ENCODE assay signal across 24 cellular contexts in the genomic region with DNA sequence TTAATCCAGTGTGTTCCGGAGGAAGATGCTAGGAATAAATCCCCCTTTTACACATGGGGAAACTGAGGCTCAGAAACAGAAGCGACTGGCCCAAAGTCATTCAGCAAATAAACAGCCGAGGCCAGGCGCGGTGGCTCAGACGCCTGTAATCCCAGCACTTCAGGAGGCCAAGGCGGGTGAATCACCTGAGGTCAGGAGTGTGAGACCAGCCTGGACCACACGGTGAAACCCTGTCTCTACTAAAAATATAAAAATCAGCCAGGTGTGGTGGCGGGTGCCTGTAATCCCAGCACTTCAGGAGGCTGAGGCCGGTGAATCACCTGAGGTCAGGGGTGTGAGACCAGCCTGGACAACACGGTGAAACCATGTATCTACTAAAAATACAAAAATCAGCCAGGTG. TPM values are rescaled to one million over a fixed set of nuclear protein-coding genes. Genes with fewer than 3 reads are reported as not detected.
DNase-seq lines count a peak whose midpoint lies in the region; ATAC-seq, FAIRE-seq and TF ChIP-seq lines count a peak whose summit lies in the region.
"Had no signal": no experiment of that assay in that cellular context is flagged by ENCODE, and none has a peak within 500 bp of the region (broad histone marks: within the 10 kb centered on the region; RNA-seq: fewer than 3 reads in every experiment).

No MANE protein-coding gene starts in this region.

- H4K5ac ChIP-seq in H9 (ENCODE audit: insufficient read length, low read depth, low read length), result no peak overlapping the region

- H3K27me3 Mint-ChIP-seq in H9 (ENCODE audit: low read depth), result peaks cover 3% of the 10 kb centered on the region; the same call in 1 of the 2 replicates

- TF ChIP-seq RAD21 in GM12878 (IDR thresholded peaks at IDR 0.05; ENCODE audit: insufficient read depth, low read depth, low read length), result no peak

- H3K4me2 ChIP-seq in GM12878 (ENCODE audit: control insufficient read depth, insufficient read depth) (no peak overlapping the region; the same call in 1 of the 2 replicates), trophoblast cell (ENCODE audit: low read length) (no peak overlapping the region), H9 (ENCODE audit: insufficient read depth, insufficient read length, low read length) (no peak overlapping the region)
- H3K4me2 ChIP-seq: PC-9 had no signal

- H3K27ac Mint-ChIP-seq in H9, result peak overlapping the region in 1 of 3 experiments; percentile 34; a peak in 1 of 7 replicates
- H3K27ac Mint-ChIP-seq: T-helper 17 cell had no signal

- peak overlapping the region; percentile 11 for H4K91ac ChIP-seq in trophoblast cell (ENCODE audit: low read depth, low read length)
- H4K91ac ChIP-seq in H9 (ENCODE audit: insufficient read length, low read depth, low read length), result no peak overlapping the region

- TF ChIP-seq POLR2A in GM12878 (IDR thresholded peaks at IDR 0.05; ENCODE audit: low read depth, low read length), result no peak
- TF ChIP-seq POLR2A in vagina (IDR thresholded peaks at IDR 0.05), result no peak

- H3K79me1 ChIP-seq in trophoblast cell (ENCODE audit: low read length) (peaks cover 9% of the 10 kb centered on the region), H9 (ENCODE audit: insufficient read depth, low read depth, low read length, poor library complexity, severe bottlenecking) (no peaks in the 10 kb centered on the region)

- H3K36me3 ChIP-seq in heart right ventricle (no peaks in the 10 kb centered on the region), GM12878 (ENCODE audit: control insufficient read depth in 2 of 2, insufficient read depth in 2 of 2, low read length in 1 of 2) (no peaks in the 10 kb centered on the region), trophoblast cell (ENCODE audit: control insufficient read depth in 1 of 2, insufficient read depth in 2 of 2, low read length in 2 of 2) (no peaks in the 10 kb centered on the region), vagina (no peaks in the 10 kb centered on the region)
- H3K36me3 ChIP-seq: BE2C, right lobe of liver, upper lobe of left lung had no signal

- H3K27me3 ChIP-seq in heart right ventricle (peaks cover 0 to 12% (median 8%) of the 10 kb centered on the region in 7 donors), GM12878 (replicated peaks in 1 of 2; ENCODE audit: control insufficient read depth in 2 of 2, insufficient read depth in 2 of 2, low read length in 1 of 2) (no peaks in the 10 kb centered on the region), trophoblast cell (ENCODE audit: insufficient read depth, low read length) (no peaks in the 10 kb centered on the region), H9 (ENCODE audit: insufficient read depth, low read length) (no peaks in the 10 kb centered on the region), vagina (no peaks in the 10 kb centered on the region)
- H3K27me3 ChIP-seq: BE2C, foreskin keratinocyte, right lobe of liver, upper lobe of left lung had no signal

- H3K9me3 ChIP-seq in heart right ventricle (no peaks in the 10 kb centered on the region), GM12878 (replicated peaks; ENCODE audit: control insufficient read depth, insufficient read depth, low read length) (no peaks in the 10 kb centered on the region), trophoblast cell (ENCODE audit: insufficient read depth, low read depth, low read length) (no peaks in the 10 kb centered on the region), H9 (ENCODE audit: control insufficient read depth, low read depth, low read length) (no peaks in the 10 kb centered on the region), vagina (no peaks in the 10 kb centered on the region)
- H3K9me3 ChIP-seq: BE2C, right lobe of liver, upper lobe of left lung had no signal

- H3K27ac ChIP-seq in heart right ventricle, result peak overlapping the region in 6 of 10 donors; percentile 66 to 76 (median 70)
- no peak overlapping the region for H3K27ac ChIP-seq in GM12878 (ENCODE audit: control insufficient read depth, insufficient read depth)
- H3K27ac ChIP-seq in trophoblast cell (ENCODE audit: low read depth, low read length), result no peak overlapping the region
- H3K27ac ChIP-seq in H9 (ENCODE audit: insufficient read length, low read depth, low read length), result no peak overlapping the region
- no peak overlapping the region for H3K27ac ChIP-seq in vagina
- H3K27ac ChIP-seq: foreskin keratinocyte, PC-9, right lobe of liver, upper lobe of left lung, VCaP had no signal

- no peak overlapping the region for H4K8ac ChIP-seq in trophoblast cell (ENCODE audit: low read depth, low read length)
- no peak overlapping the region for H4K8ac ChIP-seq in H9 (replicated peaks; ENCODE audit: insufficient read length, low read depth, low read length)

- no peak for FAIRE-seq in GM12878 (lab: Jason Lieb, UNC)
- FAIRE-seq: G401.6, kidney had no signal

- H2BK120ac ChIP-seq in trophoblast cell (ENCODE audit: insufficient read depth, low read length, poor library complexity) (no peak overlapping the region), H9 (ENCODE audit: low read depth, low read length, poor library complexity, severe bottlenecking) (no peak overlapping the region)

- intact Hi-C loops in heart right ventricle (cut with DNase I), result loop anchor here in 1 of 10 donors (2.0 kb wide), 1 partner anchor 152 kb away; no protein-coding TSS in a partner anchor
- intact Hi-C loops in Right ventricle myocardium inferior (cut with DNase I), result no loop called here
- intact Hi-C loops in GM12878 (cut with micrococcal nuclease; ENCODE audit: unreplicated experiment), result no loop called here
- intact Hi-C loops in vagina (cut with DNase I), result loop anchor here (5.0 kb wide), 1 partner anchor 153 kb away; no protein-coding TSS in a partner anchor

- DNase-seq in heart right ventricle (no peak), Right ventricle myocardium inferior (ENCODE audit: missing footprints) (no peak), GM12878 (ENCODE audit: low read depth, low spot score) (no peak), trophoblast cell (peak in 1 of 2 donors; percentile 8), H9 (no peak), DMS114 treated with DMSO at 0.1 percent for 48 hours (lab: John Stamatoyannopoulos, UW; ENCODE audit: unreplicated experiment) (no peak), vagina (ENCODE audit: extremely low spot score in 2 of 2) (no peak)
- DNase-seq: activated gamma-delta T cell; BE2C; erythroblast; foreskin keratinocyte; kidney; mammary epithelial cell; NCI-H187; NCI-H2227 treated with DMSO at 0.1 percent for 48 hours; right lobe of liver; stimulated activated naive B cell treated with anti-CD40 and anti-IgM and Interleukin-4, amounts not matched to agents 10 μg/mL and 1 μg/mL and 100 μg/mL, for 72 hours; T-helper 17 cell had no signal

- in situ Hi-C loops in GM12878 (cut with MboI), result no loop called here

- H3K18ac ChIP-seq in trophoblast cell (ENCODE audit: low read length), result no peak overlapping the region
- H3K18ac ChIP-seq in H9 (ENCODE audit: insufficient read length, low read depth, low read length), result no peak overlapping the region

- H2BK12ac ChIP-seq in trophoblast cell (ENCODE audit: low read length) (no peak overlapping the region), H9 (ENCODE audit: insufficient read length, low read depth, low read length) (no peak overlapping the region)

- WGBS in heart right ventricle, 2 donors, result 93 to 98% methylated on average over 11 of the region's 11 CpGs
- WGBS in GM12878 (ENCODE audit: insufficient coverage, insufficient replicate concordance, low lambda C conversion rate, missing lambda C conversion rate), result 69% methylated on average over 11 of the region's 11 CpGs
- no CpG with 5 or more reads among the region's 11 CpGs for WGBS in trophoblast cell (ENCODE audit: extremely low coverage, insufficient coverage, insufficient read length)
- WGBS in H9 (ENCODE audit: extremely low coverage, insufficient read length, low lambda C conversion rate), result no CpG with 5 or more reads among the region's 11 CpGs

- ATAC-seq in heart right ventricle (no peak), Right ventricle myocardium inferior (no peak), GM12878 (no peak), HG02885 (IDR thresholded peaks at IDR 0.05; ENCODE audit: poor library complexity, unreplicated experiment) (no peak)
- ATAC-seq: foreskin keratinocyte, T-helper 17 cell had no signal

- H2AFZ ChIP-seq in GM12878 (ENCODE audit: control insufficient read depth, low read depth, low read length) (peak overlapping the region; percentile 65), trophoblast cell (ENCODE audit: insufficient read depth, low read length, poor library complexity) (no peak overlapping the region), H9 (ENCODE audit: low read length) (no peak overlapping the region)
- H2AFZ ChIP-seq: PC-9 had no signal

- no peak overlapping the region for H2AK5ac ChIP-seq in trophoblast cell (ENCODE audit: low read length)
- H2AK5ac ChIP-seq in H9 (ENCODE audit: insufficient read length, low read length), result no peak overlapping the region

- H4K20me1 ChIP-seq in GM12878 (ENCODE audit: control insufficient read depth, insufficient read depth) (no peaks in the 10 kb centered on the region), H9 (ENCODE audit: control insufficient read depth, insufficient read depth, insufficient read length) (no peaks in the 10 kb centered on the region)

- H3T11ph ChIP-seq in H9 (ENCODE audit: low read length), result no peak overlapping the region

- SMC1A ChIA-PET in GM12878 (lab: Charles Lee; ENCODE audit: uncharacterized antibody, unreplicated experiment), result no interaction called here

- H3K36me3 Mint-ChIP-seq in H9 (ENCODE audit: insufficient read depth in 1 of 3, low read depth in 3 of 3), result no peaks in the 10 kb centered on the region; a peak in 1 of 7 replicates
- H3K36me3 Mint-ChIP-seq: stimulated activated naive B cell treated with anti-CD40 and anti-IgM and Interleukin-4, amounts not matched to agents 10 μg/mL and 1 μg/mL and 100 μg/mL, for 72 hours had no signal

- peaks cover 0 to 3% of the 10 kb centered on the region in 2 experiments; a peak in 2 of 5 replicates for H3K9me3 Mint-ChIP-seq in H9
- H3K9me3 Mint-ChIP-seq: stimulated activated naive B cell treated with anti-CD40 and anti-IgM and Interleukin-4, amounts not matched to agents 10 μg/mL and 1 μg/mL and 100 μg/mL, for 72 hours had no signal

- no peaks in the 10 kb centered on the region for H3K23me2 ChIP-seq in H9 (ENCODE audit: insufficient read length, low read depth, low read length, poor library complexity, severe bottlenecking)

- no peak overlapping the region for H2BK5ac ChIP-seq in trophoblast cell (ENCODE audit: low read depth, low read length, poor library complexity)
- H2BK5ac ChIP-seq in H9 (ENCODE audit: insufficient read length, low read length), result no peak overlapping the region

- no peak overlapping the region for H2BK15ac ChIP-seq in H9 (ENCODE audit: low read depth, low read length)

- TF ChIP-seq CTCF in heart right ventricle (IDR thresholded peaks at IDR 0.05) (no peak), GM12878 (IDR thresholded peaks at IDR 0.05 in 2 of 3, conservative IDR thresholded peaks at IDR 0.05 in 1 of 3; ENCODE audit: control insufficient read depth in 2 of 3, extremely low read depth in 1 of 3, insufficient read depth in 1 of 3, low read depth in 3 of 3, low read length in 3 of 3) (no peak), H9 (conservative IDR thresholded peaks at IDR 0.05) (no peak), vagina (IDR thresholded peaks at IDR 0.05) (no peak)

- CTCF ChIA-PET in GM12878 (lab: Yijun Ruan, JAX), result interaction anchor here (1.0 kb wide), 1 partner anchor 70 kb away, joined by 3 read pairs; no protein-coding TSS in a partner anchor

- POLR2A ChIA-PET in GM12878 (lab: Charles Lee), result no interaction called here

- RAD21 ChIA-PET in GM12878 (lab: Charles Lee; ENCODE audit: unreplicated experiment), result no interaction called here

- H3K4me3 ChIP-seq in heart right ventricle (no peak overlapping the region), GM12878 (no peak overlapping the region), trophoblast cell (ENCODE audit: low read depth, low read length) (no peak overlapping the region), vagina (no peak overlapping the region)
- H3K4me3 ChIP-seq: PC-9, right lobe of liver, upper lobe of left lung had no signal

- H3K4me1 ChIP-seq in heart right ventricle (peaks cover 0 to 13% (median 6%) of the 10 kb centered on the region in 9 donors), GM12878 (ENCODE audit: control insufficient read depth, insufficient read depth, low read length) (peaks cover 6% of the 10 kb centered on the region), trophoblast cell (ENCODE audit: control insufficient read depth in 1 of 2, insufficient read depth in 2 of 2, low read length in 2 of 2) (peaks cover 9 to 12% of the 10 kb centered on the region in 2 experiments), H9 (ENCODE audit: insufficient read depth, low read length) (no peaks in the 10 kb centered on the region), vagina (peaks cover 12% of the 10 kb centered on the region)
- H3K4me1 ChIP-seq: BE2C, foreskin keratinocyte, right lobe of liver, upper lobe of left lung had no signal

- H3K56ac ChIP-seq in H9 (ENCODE audit: insufficient read length, low read depth, low read length), result no peak overlapping the region

- no peak overlapping the region for H2BK20ac ChIP-seq in H9 (ENCODE audit: low read depth, low read length, poor library complexity, severe bottlenecking)

- H3K79me2 ChIP-seq in GM12878 (ENCODE audit: control insufficient read depth, insufficient read depth, low read length) (no peaks in the 10 kb centered on the region), trophoblast cell (ENCODE audit: control insufficient read depth, insufficient read depth, low read length, poor library complexity) (no peaks in the 10 kb centered on the region), H9 (ENCODE audit: insufficient read depth, low read length) (no peaks in the 10 kb centered on the region)

- no peak overlapping the region for H3K23ac ChIP-seq in trophoblast cell (ENCODE audit: low read length)
- no peak overlapping the region for H3K23ac ChIP-seq in H9 (ENCODE audit: insufficient read length, low read depth, low read length)

- BruUV-seq in GM12878 (replicated peaks; lab: Mats Ljungman, UMichigan), result no TSS peak

- H3K4me1 Mint-ChIP-seq in H9, result peaks cover 13 to 16% of the 10 kb centered on the region in 2 experiments

- H3K14ac ChIP-seq in trophoblast cell (ENCODE audit: low read length) (no peak overlapping the region), H9 (ENCODE audit: insufficient read depth, low read length) (no peak overlapping the region)

- peak overlapping the region in 1 of 2 experiments; percentile 29; a peak in 1 of 5 replicates for H3K4me3 Mint-ChIP-seq in H9
- H3K4me3 Mint-ChIP-seq: T-helper 17 cell had no signal

- no peak overlapping the region for H3K9ac ChIP-seq in GM12878 (ENCODE audit: control insufficient read depth, insufficient read depth, low read length)
- H3K9ac ChIP-seq in trophoblast cell (ENCODE audit: low read length), result no peak overlapping the region
- H3K9ac ChIP-seq in H9 (ENCODE audit: extremely low read depth, insufficient read length, low read length), result no peak overlapping the region

- H3K4ac ChIP-seq in trophoblast cell (ENCODE audit: low read depth, low read length) (no peak overlapping the region), H9 (ENCODE audit: low read depth, low read length) (no peak overlapping the region)

- TF ChIP-seq EP300 in GM12878 (IDR thresholded peaks at IDR 0.05; ENCODE audit: borderline replicate concordance in 1 of 2, control insufficient read depth in 1 of 2, low read depth in 2 of 2, low read length in 2 of 2), result no peak

- H4K12ac ChIP-seq in trophoblast cell (ENCODE audit: low read depth, low read length), result no peak overlapping the region

RNA-seq across cellular contexts. Expression of gene PLIN3, which starts 11.6 kb away (rescaled TPM):
- 10 to 100 TPM; 16.3 to 52.9 (median 26.0) TPM for total RNA-seq in heart right ventricle
- 10 to 100 TPM in 1 of 2 donors, 1 to 10 TPM in 1; 7.2 to 47.0 TPM for polyA plus RNA-seq in heart right ventricle
- total RNA-seq in Right ventricle myocardium inferior, result 34.0 TPM
- total RNA-seq in GM12878 (2013; cell fraction: nucleolus; rRNA removed), result 35.0 and 37.9 TPM in 2 replicates
- 61.9 and 69.9 TPM in 2 replicates for total RNA-seq in GM12878 (2014; rRNA removed)
- 33.7 and 35.4 TPM in 2 replicates for total RNA-seq in GM12878 (2014; rRNA removed; fragmentation: Illumina TruSeq; extraction: Trizol)
- 69.6 and 73.6 TPM in 2 replicates for total RNA-seq in GM12878 (2021)
- 23.2 TPM for polyA plus RNA-seq in GM12878 (2011; ENCODE audit: low read depth)
- 44.8 and 71.4 TPM in 2 replicates for polyA plus RNA-seq in GM12878 (2011; rRNA removed)
- 105 and 137 TPM in 2 replicates for polyA plus RNA-seq in GM12878 (2011; cell fraction: cytosol; rRNA removed)
- 38.9 and 47.7 TPM in 2 replicates for polyA plus RNA-seq in GM12878 (2011; cell fraction: nucleus; rRNA removed)
- polyA plus RNA-seq in GM12878 (2012), result 73.5 and 75.8 TPM in 2 replicates
- polyA plus RNA-seq in GM12878 (2014; fragmentation: Illumina TruSeq; extraction: Trizol), result 17.4 and 27.2 TPM in 2 replicates
- 10 to 100 TPM in 1 of 2 experiments, 1 to 10 TPM in 1; 7.7 to 19.0 TPM for polyA plus RNA-seq in GM12878 (2014; fragmentation: Nextera tagmentation; extraction: Ambion mirVana)
- 67.0 and 77.5 TPM in 2 replicates for polyA plus RNA-seq in GM12878 (2014; rRNA removed)
- polyA plus RNA-seq in GM12878 (2016; fragmentation: Nextera tagmentation; extraction: Ambion mirVana), result 10 to 100 TPM; 66.7 to 68.2 TPM
- polyA minus RNA-seq in GM12878 (2011; rRNA and poly(A)+ RNA removed), result 52.7 and 125 TPM in 2 replicates
- 55.9 and 62.5 TPM in 2 replicates for polyA minus RNA-seq in GM12878 (2011; cell fraction: cytosol; rRNA and poly(A)+ RNA removed)
- polyA minus RNA-seq in GM12878 (2011; cell fraction: nucleus; rRNA and poly(A)+ RNA removed), result 34.0 and 44.7 TPM in 2 replicates
- polyA plus RNA-seq in trophoblast cell (2013), result 45.5 and 47.5 TPM in 2 replicates
- 61.8 and 63.7 TPM in 2 replicates for total RNA-seq in H9 (2021)
- total RNA-seq in vagina, result 93.8 TPM

RNA-seq across cellular contexts. Expression of gene ARRDC5, which starts 23.7 kb away (rescaled TPM):
- total RNA-seq in heart right ventricle, result under 1 TPM in 1 of 10 donors, not detected in 9; 0.21 TPM
- under 1 TPM in 1 of 2 donors, not detected in 1; 0.01 TPM for polyA plus RNA-seq in heart right ventricle
- not detected for total RNA-seq in Right ventricle myocardium inferior
- total RNA-seq in GM12878 (2013; cell fraction: nucleolus; rRNA removed), result 0.69 and 0.94 TPM in 2 replicates
- 0.05 TPM in 1 of 2 replicates, not detected in the other for total RNA-seq in GM12878 (2014; rRNA removed)
- 0.18 and 0.31 TPM in 2 replicates for total RNA-seq in GM12878 (2014; rRNA removed; fragmentation: Illumina TruSeq; extraction: Trizol)
- 0.38 TPM in 1 of 2 replicates, not detected in the other for total RNA-seq in GM12878 (2021)
- not detected for polyA plus RNA-seq in GM12878 (2011; ENCODE audit: low read depth)
- polyA plus RNA-seq in GM12878 (2011; rRNA removed), result 0.04 TPM in 1 of 2 replicates, not detected in the other
- not detected in 2 replicates for polyA plus RNA-seq in GM12878 (2011; cell fraction: cytosol; rRNA removed)
- 0.15 and 0.23 TPM in 2 replicates for polyA plus RNA-seq in GM12878 (2011; cell fraction: nucleus; rRNA removed)
- 0.17 and 0.27 TPM in 2 replicates for polyA plus RNA-seq in GM12878 (2012)
- polyA plus RNA-seq in GM12878 (2014; fragmentation: Illumina TruSeq; extraction: Trizol), result 0.03 TPM in 1 of 2 replicates, not detected in the other
- polyA plus RNA-seq in GM12878 (2014; fragmentation: Nextera tagmentation; extraction: Ambion mirVana), result under 1 TPM; 0.15 to 0.21 TPM
- 0.16 TPM in 1 of 2 replicates, not detected in the other for polyA plus RNA-seq in GM12878 (2014; rRNA removed)
- under 1 TPM; 0.09 to 0.10 TPM for polyA plus RNA-seq in GM12878 (2016; fragmentation: Nextera tagmentation; extraction: Ambion mirVana)
- polyA minus RNA-seq in GM12878 (2011; rRNA and poly(A)+ RNA removed), result 0.44 TPM in 1 of 2 replicates, not detected in the other
- polyA minus RNA-seq in GM12878 (2011; cell fraction: cytosol; rRNA and poly(A)+ RNA removed), result not detected in 2 replicates
- not detected in 2 replicates for polyA minus RNA-seq in GM12878 (2011; cell fraction: nucleus; rRNA and poly(A)+ RNA removed)
- not detected in 2 replicates for polyA plus RNA-seq in trophoblast cell (2013)
- not detected in 2 replicates for total RNA-seq in H9 (2021)
- 0.98 TPM for total RNA-seq in vagina
- total RNA-seq: A172, foreskin keratinocyte, mammary epithelial cell, PC-9 had no signal
- polyA plus RNA-seq: foreskin keratinocyte, mammary epithelial cell had no signal

RNA-seq across cellular contexts. Expression of gene UHRF1, which starts 30.3 kb away (rescaled TPM):
- 1 to 10 TPM in 5 of 10 donors, under 1 TPM in 5; 0.35 to 6.2 (median 1.1) TPM for total RNA-seq in heart right ventricle
- polyA plus RNA-seq in heart right ventricle, result under 1 TPM; 0.39 to 0.44 TPM
- total RNA-seq in Right ventricle myocardium inferior, result 2.3 TPM
- total RNA-seq in GM12878 (2013; cell fraction: nucleolus; rRNA removed), result 14.6 and 18.7 TPM in 2 replicates
- total RNA-seq in GM12878 (2014; rRNA removed), result 57.5 and 67.1 TPM in 2 replicates
- 23.1 and 28.3 TPM in 2 replicates for total RNA-seq in GM12878 (2014; rRNA removed; fragmentation: Illumina TruSeq; extraction: Trizol)
- 98.4 and 109 TPM in 2 replicates for total RNA-seq in GM12878 (2021)
- polyA plus RNA-seq in GM12878 (2011; ENCODE audit: low read depth), result 11.1 TPM
- polyA plus RNA-seq in GM12878 (2011; rRNA removed), result 7.0 and 20.0 TPM in 2 replicates
- polyA plus RNA-seq in GM12878 (2011; cell fraction: cytosol; rRNA removed), result 13.1 and 18.3 TPM in 2 replicates
- polyA plus RNA-seq in GM12878 (2011; cell fraction: nucleus; rRNA removed), result 34.5 and 78.8 TPM in 2 replicates
- 18.2 and 22.6 TPM in 2 replicates for polyA plus RNA-seq in GM12878 (2012)
- polyA plus RNA-seq in GM12878 (2014; fragmentation: Illumina TruSeq; extraction: Trizol), result 22.7 and 30.8 TPM in 2 replicates
- polyA plus RNA-seq in GM12878 (2014; fragmentation: Nextera tagmentation; extraction: Ambion mirVana), result 10 to 100 TPM; 13.0 to 17.8 TPM
- polyA plus RNA-seq in GM12878 (2014; rRNA removed), result 44.6 and 58.8 TPM in 2 replicates
- polyA plus RNA-seq in GM12878 (2016; fragmentation: Nextera tagmentation; extraction: Ambion mirVana), result 100 to 1,000 TPM; 103 TPM
- polyA minus RNA-seq in GM12878 (2011; rRNA and poly(A)+ RNA removed), result 18.7 and 20.1 TPM in 2 replicates
- 14.0 and 15.2 TPM in 2 replicates for polyA minus RNA-seq in GM12878 (2011; cell fraction: cytosol; rRNA and poly(A)+ RNA removed)
- 10.2 and 23.8 TPM in 2 replicates for polyA minus RNA-seq in GM12878 (2011; cell fraction: nucleus; rRNA and poly(A)+ RNA removed)
- 15.1 and 16.0 TPM in 2 replicates for polyA plus RNA-seq in trophoblast cell (2013)
- 106 and 111 TPM in 2 replicates for total RNA-seq in H9 (2021)
- total RNA-seq in vagina, result 2.0 TPM

RNA-seq across cellular contexts. Expression of gene TICAM1, which starts 47.5 kb away (rescaled TPM):
- 10 to 100 TPM in 1 of 10 donors, 1 to 10 TPM in 9; 4.5 to 11.1 (median 6.9) TPM for total RNA-seq in heart right ventricle
- polyA plus RNA-seq in heart right ventricle, result 1 to 10 TPM; 6.3 to 6.4 TPM
- 7.3 TPM for total RNA-seq in Right ventricle myocardium inferior
- 18.2 and 19.6 TPM in 2 replicates for total RNA-seq in GM12878 (2013; cell fraction: nucleolus; rRNA removed)
- total RNA-seq in GM12878 (2014; rRNA removed), result 3.1 and 4.0 TPM in 2 replicates
- total RNA-seq in GM12878 (2014; rRNA removed; fragmentation: Illumina TruSeq; extraction: Trizol), result 3.8 and 4.2 TPM in 2 replicates
- total RNA-seq in GM12878 (2021), result 31.1 and 32.0 TPM in 2 replicates
- polyA plus RNA-seq in GM12878 (2011; ENCODE audit: low read depth), result 5.8 TPM
- 0.84 and 2.6 TPM in 2 replicates for polyA plus RNA-seq in GM12878 (2011; rRNA removed)
- polyA plus RNA-seq in GM12878 (2011; cell fraction: cytosol; rRNA removed), result 5.2 and 7.1 TPM in 2 replicates
- 10.0 and 20.2 TPM in 2 replicates for polyA plus RNA-seq in GM12878 (2011; cell fraction: nucleus; rRNA removed)
- 19.8 and 26.3 TPM in 2 replicates for polyA plus RNA-seq in GM12878 (2012)
- polyA plus RNA-seq in GM12878 (2014; fragmentation: Illumina TruSeq; extraction: Trizol), result 2.7 and 6.4 TPM in 2 replicates
- polyA plus RNA-seq in GM12878 (2014; fragmentation: Nextera tagmentation; extraction: Ambion mirVana), result under 1 TPM; 0.31 to 0.99 TPM
- polyA plus RNA-seq in GM12878 (2014; rRNA removed), result 14.1 and 19.3 TPM in 2 replicates
- polyA plus RNA-seq in GM12878 (2016; fragmentation: Nextera tagmentation; extraction: Ambion mirVana), result 10 to 100 TPM; 19.5 to 21.3 TPM
- polyA minus RNA-seq in GM12878 (2011; rRNA and poly(A)+ RNA removed), result 2.0 and 4.6 TPM in 2 replicates
- 8.5 and 12.0 TPM in 2 replicates for polyA minus RNA-seq in GM12878 (2011; cell fraction: cytosol; rRNA and poly(A)+ RNA removed)
- polyA minus RNA-seq in GM12878 (2011; cell fraction: nucleus; rRNA and poly(A)+ RNA removed), result 2.3 and 5.7 TPM in 2 replicates
- 7.5 and 7.6 TPM in 2 replicates for polyA plus RNA-seq in trophoblast cell (2013)
- total RNA-seq in H9 (2021), result 0.48 and 0.57 TPM in 2 replicates
- total RNA-seq in vagina, result 16.5 TPM

Comparison
In these comparisons a context has a peak if more than half of its experiments do, and no peak if none do; other contexts are left out.
1. H3K27ac ChIP-seq: peak in heart right ventricle (6 of 10); none in GM12878 (single experiment), trophoblast cell (single experiment), H9 (single experiment) and vagina (single experiment).